In the genomic region with DNA sequence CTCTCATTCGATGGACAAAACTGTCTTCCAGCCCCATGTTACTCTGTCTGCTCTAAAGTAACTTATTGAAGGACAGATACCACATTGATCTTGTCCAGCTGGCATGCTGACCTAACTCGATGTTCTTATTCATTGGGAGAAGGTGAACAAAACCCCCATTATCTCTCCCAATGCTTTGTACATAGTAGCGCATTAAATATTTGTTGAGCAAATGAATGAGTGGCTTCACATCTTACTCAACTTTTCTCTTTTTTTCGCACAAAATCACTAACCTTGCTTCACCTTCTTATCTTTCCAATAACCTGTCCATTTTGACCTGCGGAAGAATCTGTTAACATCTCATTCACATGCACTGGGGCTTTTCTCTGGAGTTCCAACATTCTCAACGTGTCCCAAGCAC, we compare ENCODE assay signal across 21 cellular contexts. TPM values are rescaled to one million over a fixed set of nuclear protein-coding genes. Genes with fewer than 3 reads are reported as not detected.
"Had no signal": no experiment of that assay in that cellular context is flagged by ENCODE, and none has a peak within 500 bp of the region (broad histone marks: within the 10 kb centered on the region; RNA-seq: fewer than 3 reads in every experiment).

No MANE protein-coding gene starts in this region.

- H3K27ac ChIP-seq: SJSA1, SK-N-MC had no signal

- H3K27me3 ChIP-seq: MG63 had no signal

- DNase-seq: IMR-90, Karpas-422, KG1, MG63, NCI-H1092, NCI-H1417 treated with DMSO at 0.1 percent for 48 hours, NCI-H146, NCI-H1694 treated with DMSO at 0.1 percent for 48 hours, NCI-H1930, NCI-H2081, NCI-H2107, NCI-H524, NCI-H526 treated with DMSO at 0.1 percent for 48 hours, NCI-H748 treated with DMSO at 0.1 percent for 48 hours, Right ventricle myocardium superior, RPMI8226, SIG-M5 had no signal

- H3K4me1 ChIP-seq: SJSA1 had no signal

- H3K4me3 ChIP-seq: MG63, SJSA1, SK-N-MC had no signal

- H3K9me3 ChIP-seq: MG63, SJSA1 had no signal

- H3K36me3 ChIP-seq: MG63, SJSA1 had no signal

RNA-seq across cellular contexts. Expression of gene MAB21L3, which starts 18.3 kb away (rescaled TPM):
- total RNA-seq: HT-29, IMR-90, NCI-H460, Right ventricle myocardium superior, SJSA1 had no signal
